Comparison of ENCODE assay signal across 12 cellular contexts in genomic region chr5:33321026-33321425, GRCh38.
DNase-seq lines count a peak whose midpoint lies in the region; ATAC-seq, FAIRE-seq and TF ChIP-seq lines count a peak whose summit lies in the region.
"Had no signal": no experiment of that assay in that cellular context is flagged by ENCODE, and none has a peak within 500 bp of the region (broad histone marks: within the 10 kb centered on the region; RNA-seq: fewer than 3 reads in every experiment).

No MANE protein-coding gene starts in this region.

- H3K4me3 Mint-ChIP-seq in osteocyte (ENCODE audit: unreplicated experiment) = no peak overlapping the region

- H3K4me1 ChIP-seq in kidney (ENCODE audit: control insufficient read depth in 1 of 2, insufficient read depth in 1 of 2, low read depth in 1 of 2, low read length in 2 of 2) (no peaks in the 10 kb centered on the region), tibial artery (peaks cover 0 to 34% (median 11%) of the 10 kb centered on the region in 4 donors), mucosa of descending colon (ENCODE audit: low read depth) (no peaks in the 10 kb centered on the region)

- H3K9me3 Mint-ChIP-seq in osteocyte (ENCODE audit: unreplicated experiment) = peaks cover 9% of the 10 kb centered on the region

- H3K36me3 Mint-ChIP-seq in osteocyte (ENCODE audit: unreplicated experiment) = no peaks in the 10 kb centered on the region

- intact Hi-C loops in kidney (cut with DNase I) = no loop called here
- intact Hi-C loops in tibial artery (cut with DNase I; ENCODE audit: low total_unique reads) = no loop called here
- intact Hi-C loops in mucosa of descending colon (cut with DNase I, micrococcal nuclease) = no loop called here

- ATAC-seq in GM18858 (IDR thresholded peaks at IDR 0.05; ENCODE audit: unreplicated experiment) (no peak), mucosa of descending colon (no peak)
- ATAC-seq: stimulated activated naive CD8-positive, alpha-beta T cell treated with anti-CD3 and anti-CD28 coated beads, Interleukin-15, Interleukin-2, amounts not matched to agents 100 U/mL and 50 U/mL, for 24 hours had no signal

- H3K27me3 ChIP-seq in tibial artery = no peaks in the 10 kb centered on the region

- FAIRE-seq in kidney (lab: Jason Lieb, UNC) = peak; percentile 25

- H3K4me1 Mint-ChIP-seq in osteocyte (ENCODE audit: unreplicated experiment) = peaks cover 7% of the 10 kb centered on the region

- no peaks in the 10 kb centered on the region for H3K27me3 Mint-ChIP-seq in osteocyte (ENCODE audit: unreplicated experiment)

- H3K9me3 ChIP-seq in kidney (ENCODE audit: control insufficient read depth in 1 of 2, low read length in 2 of 2) (no peaks in the 10 kb centered on the region), tibial artery (no peaks in the 10 kb centered on the region), mucosa of descending colon (no peaks in the 10 kb centered on the region)

- H3K36me3 ChIP-seq in kidney (ENCODE audit: control insufficient read depth in 1 of 2, insufficient read depth in 2 of 2, low read length in 2 of 2) (no peaks in the 10 kb centered on the region), tibial artery (no peaks in the 10 kb centered on the region), mucosa of descending colon (ENCODE audit: low read depth) (no peaks in the 10 kb centered on the region)

- peak overlapping the region in 1 of 2 donors; percentile 20 for H3K27ac ChIP-seq in kidney (ENCODE audit: low read depth in 2 of 2, low read length in 2 of 2)
- peak overlapping the region; percentile 8 to 52 for H3K27ac ChIP-seq in tibial artery
- H3K27ac ChIP-seq: SK-N-MC had no signal

- no peak overlapping the region for H3K9ac ChIP-seq in kidney (ENCODE audit: low read length in 2 of 2)

- TF ChIP-seq CTCF in choroid plexus epithelial cell (conservative IDR thresholded peaks at IDR 0.05; ENCODE audit: low read depth, low read length) (no peak), kidney (IDR thresholded peaks at IDR 0.05; ENCODE audit: borderline replicate concordance, extremely low read depth, insufficient read depth) (no peak), tibial artery (IDR thresholded peaks at IDR 0.05) (no peak), mucosa of descending colon (IDR thresholded peaks at IDR 0.05) (no peak), osteocyte (IDR thresholded peaks at IDR 0.05) (no peak)

- no peak overlapping the region for H3K27ac Mint-ChIP-seq in osteocyte (ENCODE audit: unreplicated experiment)

- peak; percentile 96 for DNase-seq in HS-27A (ENCODE audit: low read depth)
- peak; percentile 90 for DNase-seq in choroid plexus epithelial cell (ENCODE audit: low read depth)
- no peak for DNase-seq in kidney
- DNase-seq in tibial artery = peak; percentile 38 to 67
- DNase-seq in mucosa of descending colon = no peak
- DNase-seq in stimulated activated CD4-positive, alpha-beta T cell treated with anti-CD3 and anti-CD28 coated beads, Interleukin-4, amount 100 ng/mL, for 24 hours = no peak
- DNase-seq in osteocyte (ENCODE audit: extremely low spot score, unreplicated experiment) = no peak
- DNase-seq: cortex of kidney; stimulated activated CD4-positive, alpha-beta T cell treated with anti-CD3 and anti-CD28 coated beads, Interleukin-12 subunit alpha, Interleukin-12 subunit beta, amount 100 ng/mL, for 4 hours; stimulated activated naive CD8-positive, alpha-beta T cell treated with anti-CD3 and anti-CD28 coated beads, Interleukin-15, Interleukin-2, amounts not matched to agents 100 U/mL and 50 U/mL, for 24 hours had no signal

- no peak overlapping the region for H3K4me3 ChIP-seq in choroid plexus epithelial cell (ENCODE audit: low read depth, low read length)
- no peak overlapping the region for H3K4me3 ChIP-seq in kidney (ENCODE audit: low read length in 2 of 2)
- H3K4me3 ChIP-seq in tibial artery = no peak overlapping the region
- no peak overlapping the region for H3K4me3 ChIP-seq in mucosa of descending colon
- H3K4me3 ChIP-seq: SK-N-MC had no signal

Comparison
In these comparisons a context has a peak if more than half of its experiments do, and no peak if none do; other contexts are left out.
1. DNase-seq: peak in HS-27A (single experiment), choroid plexus epithelial cell (single experiment) and tibial artery (2 of 2); none in kidney (single experiment), mucosa of descending colon (0 of 3), stimulated activated CD4-positive, alpha-beta T cell treated with anti-CD3 and anti-CD28 coated beads, Interleukin-4, amount 100 ng/mL, for 24 hours (single experiment) and osteocyte (single experiment).